11 cellular contexts compared by ENCODE assay signal in the genomic region with DNA sequence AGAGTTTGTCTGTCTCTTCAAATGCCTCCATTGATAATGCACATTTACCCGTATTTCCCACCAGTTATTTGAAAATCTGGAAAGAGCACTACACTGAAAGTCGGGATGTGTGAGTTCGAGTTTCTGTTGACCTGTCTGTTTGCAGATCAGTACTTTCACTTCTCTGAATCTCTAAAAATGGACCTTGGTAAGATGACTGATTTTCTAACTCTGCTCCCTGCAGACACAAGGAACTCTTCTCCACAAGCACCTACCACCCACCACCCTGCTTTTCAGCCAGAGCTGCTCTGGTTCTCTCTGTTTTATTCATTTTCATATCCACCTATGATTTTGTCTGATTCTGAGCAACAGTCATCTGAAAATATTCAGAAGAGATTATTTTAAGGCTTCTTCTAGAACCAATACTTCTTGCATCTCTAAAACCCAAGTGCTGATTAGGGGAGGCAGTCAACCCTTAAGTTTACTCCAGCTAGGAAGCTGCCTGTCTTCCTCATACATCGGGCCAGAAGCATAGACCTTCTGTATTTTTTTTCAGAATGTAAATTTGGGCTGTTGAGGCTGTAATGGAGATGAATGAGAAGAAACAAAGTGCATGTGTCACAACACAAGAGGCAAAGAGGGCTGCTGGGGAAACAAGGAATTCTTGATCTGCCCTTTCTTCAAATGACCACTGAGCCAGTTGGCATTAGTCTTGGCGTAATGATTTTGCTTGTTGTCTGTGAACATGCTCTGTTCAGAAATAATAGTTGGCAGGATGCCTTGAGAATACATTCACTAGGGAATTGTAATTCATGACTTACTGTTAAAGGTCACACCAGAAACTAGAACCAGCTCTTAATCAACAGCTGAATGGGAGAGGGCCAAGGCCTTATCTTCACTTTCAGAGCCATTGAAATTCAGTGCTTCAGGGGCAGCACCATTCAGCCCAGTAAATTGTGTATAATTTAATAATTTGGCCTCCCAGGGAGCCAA.
A peak's percentile ranks its signal among the peaks of the same experiment; 100 is the strongest.
DNase-seq lines count a peak whose midpoint lies in the region; ATAC-seq and TF ChIP-seq lines count a peak whose summit lies in the region.
"Had no signal": no experiment of that assay in that cellular context is flagged by ENCODE, and none has a peak within 500 bp of the region (broad histone marks: within the 10 kb centered on the region; RNA-seq: fewer than 3 reads in every experiment).

No MANE protein-coding gene starts in this region.

- H4K20me1 ChIP-seq in SU-DHL-6 (ENCODE audit: low read depth, low read length) (no peaks in the 10 kb centered on the region), SK-N-SH (ENCODE audit: insufficient read depth) (no peaks in the 10 kb centered on the region)

- DNase-seq in right cardiac atrium, result no peak
- no peak for DNase-seq in cardiac septum (ENCODE audit: low spot score)
- DNase-seq in NCI-H510A treated with DMSO at 0.1 percent for 48 hours (lab: John Stamatoyannopoulos, UW), result no peak
- DNase-seq in dorsolateral prefrontal cortex, result no peak
- DNase-seq in SK-N-SH, result no peak
- DNase-seq in left lung, result no peak
- DNase-seq: MG63 had no signal

- H3K4me2 ChIP-seq in SU-DHL-6 (ENCODE audit: low read depth, low read length, poor library complexity, severe bottlenecking) (peak overlapping the region; percentile 22), SK-N-SH (no peak overlapping the region)

- H3K9me2 ChIP-seq in SU-DHL-6 (replicated peaks; ENCODE audit: insufficient read depth, low read length) (no peaks in the 10 kb centered on the region), SK-N-SH (no peaks in the 10 kb centered on the region)

- H3K27ac ChIP-seq in right cardiac atrium (ENCODE audit: low read length) (no peak overlapping the region), SU-DHL-6 (ENCODE audit: low read depth, low read length) (no peak overlapping the region), dorsolateral prefrontal cortex (no peak overlapping the region), SK-N-SH (ENCODE audit: low read depth in 2 of 2, low read length in 1 of 2) (no peak overlapping the region), left lung (no peak overlapping the region)
- H3K27ac ChIP-seq: neutrophil had no signal

- H3K9me3 ChIP-seq in right cardiac atrium (ENCODE audit: control insufficient read depth, low read length) (no peaks in the 10 kb centered on the region), SU-DHL-6 (ENCODE audit: insufficient read depth, low read length) (no peaks in the 10 kb centered on the region), SK-N-SH (no peaks in the 10 kb centered on the region), left lung (peaks cover 0 to 6% of the 10 kb centered on the region in 2 donors)
- H3K9me3 ChIP-seq: MG63, neutrophil had no signal

- H3K36me3 ChIP-seq in SU-DHL-6 (ENCODE audit: low read length) (no peaks in the 10 kb centered on the region), SK-N-SH (replicated peaks in 1 of 2; ENCODE audit: control insufficient read depth in 1 of 2, insufficient read depth in 2 of 2, low read length in 1 of 2) (no peaks in the 10 kb centered on the region), left lung (no peaks in the 10 kb centered on the region)
- H3K36me3 ChIP-seq: MG63, neutrophil had no signal

- H3K79me2 ChIP-seq in SU-DHL-6 (ENCODE audit: insufficient read depth, low read length) (no peaks in the 10 kb centered on the region), SK-N-SH (ENCODE audit: insufficient read depth) (no peaks in the 10 kb centered on the region)

- POLR2A ChIA-PET in SK-N-SH (lab: Yijun Ruan, JAX), result no interaction called here

- ATAC-seq in right cardiac atrium (peak; percentile 56 to 81), HG02973 (IDR thresholded peaks at IDR 0.05; ENCODE audit: unreplicated experiment) (peak; percentile 71), left lung (no peak)
- ATAC-seq: activated naive CD4-positive, alpha-beta T cell treated with anti-CD3 and anti-CD28 coated beads, Interleukin-2, amount 50 U/mL, for 72 hours had no signal

- H3K9ac ChIP-seq in SU-DHL-6 (ENCODE audit: low read length) (no peak overlapping the region), SK-N-SH (no peak overlapping the region)

- CTCF ChIA-PET in SK-N-SH (lab: Yijun Ruan, JAX), result no interaction called here

- no peak for TF ChIP-seq EP300 in SK-N-SH (IDR thresholded peaks at IDR 0.05; ENCODE audit: borderline replicate concordance in 1 of 2, low read depth in 1 of 2, low read length in 1 of 2)

- H3K4me3 ChIP-seq in right cardiac atrium (ENCODE audit: low read length), result no peak overlapping the region
- H3K4me3 ChIP-seq in SU-DHL-6 (ENCODE audit: insufficient read depth, low read length, poor library complexity, severe bottlenecking), result no peak overlapping the region
- no peak overlapping the region for H3K4me3 ChIP-seq in dorsolateral prefrontal cortex
- no peak overlapping the region for H3K4me3 ChIP-seq in SK-N-SH (ENCODE audit: low read depth in 2 of 2, low read length in 1 of 2)
- H3K4me3 ChIP-seq in left lung, result no peak overlapping the region
- H3K4me3 ChIP-seq: MG63 had no signal

- H3K27me3 ChIP-seq in right cardiac atrium (ENCODE audit: control insufficient read depth, insufficient read depth) (no peaks in the 10 kb centered on the region), SU-DHL-6 (ENCODE audit: low read length) (no peaks in the 10 kb centered on the region), dorsolateral prefrontal cortex (peaks cover 0 to 3% (median 0%) of the 10 kb centered on the region in 45 donors), SK-N-SH (ENCODE audit: insufficient read depth) (no peaks in the 10 kb centered on the region), left lung (no peaks in the 10 kb centered on the region)
- H3K27me3 ChIP-seq: MG63, neutrophil had no signal

- no peak for TF ChIP-seq RAD21 in SK-N-SH (IDR thresholded peaks at IDR 0.05; ENCODE audit: low read length)

- intact Hi-C loops in right cardiac atrium (cut with DNase I) (no loop called here), cardiac septum (cut with DNase I) (no loop called here), dorsolateral prefrontal cortex (cut with DNase I) (no loop called here), left lung (cut with DNase I) (no loop called here)

- TF ChIP-seq CTCF in SU-DHL-6 (IDR thresholded peaks at IDR 0.05; ENCODE audit: insufficient read depth, low read length, poor library complexity, severe bottlenecking) (no peak), dorsolateral prefrontal cortex (IDR thresholded peaks at IDR 0.05 in 54 of 56, conservative IDR thresholded peaks at IDR 0.05 in 2 of 56; ENCODE audit: low read depth in 1 of 56, partially characterized antibody in 56 of 56) (no peak), SK-N-SH (IDR thresholded peaks at IDR 0.05) (no peak), left lung (IDR thresholded peaks at IDR 0.05) (no peak)

- no peak overlapping the region for H2AFZ ChIP-seq in SU-DHL-6 (ENCODE audit: low read depth, low read length, severe bottlenecking)
- H2AFZ ChIP-seq in SK-N-SH (ENCODE audit: low read depth), result no peak overlapping the region

- no peaks in the 10 kb centered on the region for H3K4me1 ChIP-seq in right cardiac atrium (ENCODE audit: control insufficient read depth, insufficient read depth, low read length)
- no peaks in the 10 kb centered on the region for H3K4me1 ChIP-seq in SK-N-SH (ENCODE audit: control insufficient read depth in 1 of 2, insufficient read depth in 2 of 2, low read depth in 1 of 2, low read length in 1 of 2)
- no peaks in the 10 kb centered on the region for H3K4me1 ChIP-seq in left lung

- WGBS in right cardiac atrium, result 69% methylated on average over 5 of the region's 5 CpGs
- 46% methylated on average over 5 of the region's 5 CpGs for WGBS in SK-N-SH (ENCODE audit: low lambda C conversion rate)

- no peaks in the 10 kb centered on the region for H3F3A ChIP-seq in SU-DHL-6 (ENCODE audit: insufficient read depth)
- H3F3A ChIP-seq in SK-N-SH (replicated peaks; ENCODE audit: insufficient read depth), result no peaks in the 10 kb centered on the region

TF ChIP-seq in SK-N-SH, 30 proteins besides CTCF, POLR2A, EP300 and RAD21:
- TF ChIP-seq FOSL2 (IDR thresholded peaks at IDR 0.05; ENCODE audit: borderline replicate concordance, low read depth) (no peak), NFIC (IDR thresholded peaks at IDR 0.05; ENCODE audit: borderline replicate concordance) (no peak), RXRA (IDR thresholded peaks at IDR 0.05; ENCODE audit: borderline replicate concordance, low read depth) (no peak), GATA2 (CRISPR knock-in tag; IDR thresholded peaks at IDR 0.05) (no peak), CHD2 (IDR thresholded peaks at IDR 0.05; ENCODE audit: low read length, partially characterized antibody) (no peak), YY1 (IDR thresholded peaks at IDR 0.05; ENCODE audit: low read depth) (no peak), FOXJ3 (CRISPR knock-in tag; IDR thresholded peaks at IDR 0.05) (no peak), ELF1 (IDR thresholded peaks at IDR 0.05) (no peak), NRF1 (IDR thresholded peaks at IDR 0.05; ENCODE audit: low read depth, low read length) (no peak), USF2 (IDR thresholded peaks at IDR 0.05; ENCODE audit: borderline replicate concordance, low read depth, low read length) (no peak), POLR2AphosphoS5 (IDR thresholded peaks at IDR 0.05; ENCODE audit: low read depth, low read length) (no peak), GABPA (IDR thresholded peaks at IDR 0.05; ENCODE audit: low read depth) (no peak)
- TF ChIP-seq, protein P1, sequence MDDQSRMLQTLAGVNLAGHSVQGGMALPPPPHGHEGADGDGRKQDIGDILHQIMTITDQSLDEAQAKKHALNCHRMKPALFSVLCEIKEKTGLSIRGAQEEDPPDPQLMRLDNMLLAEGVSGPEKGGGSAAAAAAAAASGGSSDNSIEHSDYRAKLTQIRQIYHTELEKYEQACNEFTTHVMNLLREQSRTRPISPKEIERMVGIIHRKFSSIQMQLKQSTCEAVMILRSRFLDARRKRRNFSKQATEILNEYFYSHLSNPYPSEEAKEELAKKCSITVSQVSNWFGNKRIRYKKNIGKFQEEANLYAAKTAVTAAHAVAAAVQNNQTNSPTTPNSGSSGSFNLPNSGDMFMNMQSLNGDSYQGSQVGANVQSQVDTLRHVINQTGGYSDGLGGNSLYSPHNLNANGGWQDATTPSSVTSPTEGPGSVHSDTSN (IDR thresholded peaks at IDR 0.05), result no peak
